In genomic region chr1:174204697-174205308, GRCh38 we compare ENCODE assay signal across 12 cellular contexts. TPM values are rescaled to one million over a fixed set of nuclear protein-coding genes. Genes with fewer than 3 reads are reported as not detected.
A peak's percentile ranks its signal among the peaks of the same experiment; 100 is the strongest.
DNase-seq lines count a peak whose midpoint lies in the region; ATAC-seq and TF ChIP-seq lines count a peak whose summit lies in the region.
"Had no signal": no experiment of that assay in that cellular context is flagged by ENCODE, and none has a peak within 500 bp of the region (broad histone marks: within the 10 kb centered on the region; RNA-seq: fewer than 3 reads in every experiment).

No MANE protein-coding gene starts in this region.

- H3K9me3 Mint-ChIP-seq in CD8-positive, alpha-beta T cell, result no peaks in the 10 kb centered on the region
- H3K9me3 Mint-ChIP-seq in central memory CD8-positive, alpha-beta T cell, result peaks cover 5% of the 10 kb centered on the region

- H3K79me2 ChIP-seq in OCI-LY3 (ENCODE audit: low read length), result peaks cover 86% of the 10 kb centered on the region

- peak overlapping the region; percentile 24; the same call in 1 of the 2 replicates for H3K9ac ChIP-seq in OCI-LY3 (ENCODE audit: low read length)

- no peaks in the 10 kb centered on the region for H3K36me3 Mint-ChIP-seq in CD8-positive, alpha-beta T cell
- H3K36me3 Mint-ChIP-seq in central memory CD8-positive, alpha-beta T cell (ENCODE audit: insufficient read depth), result peaks cover 9% of the 10 kb centered on the region

- peaks cover 29% of the 10 kb centered on the region for H3K4me1 ChIP-seq in CD8-positive, alpha-beta T cell (ENCODE audit: insufficient read depth, low read length)
- H3K4me1 ChIP-seq in OCI-LY3 (ENCODE audit: low read length), result peaks cover 40% of the 10 kb centered on the region
- no peaks in the 10 kb centered on the region for H3K4me1 ChIP-seq in breast epithelium

- no peaks in the 10 kb centered on the region for H3K27me3 ChIP-seq in CD8-positive, alpha-beta T cell (ENCODE audit: insufficient read depth, low read length)
- H3K27me3 ChIP-seq in OCI-LY3 (ENCODE audit: low read depth, low read length), result no peaks in the 10 kb centered on the region
- H3K27me3 ChIP-seq in breast epithelium, result no peaks in the 10 kb centered on the region
- H3K27me3 ChIP-seq: tibial nerve had no signal

- H3K4me1 Mint-ChIP-seq in CD8-positive, alpha-beta T cell (ENCODE audit: low read depth), result peaks cover 64% of the 10 kb centered on the region
- peaks cover 65% of the 10 kb centered on the region for H3K4me1 Mint-ChIP-seq in central memory CD8-positive, alpha-beta T cell

- no peak overlapping the region for H2AFZ ChIP-seq in OCI-LY3 (ENCODE audit: low read depth, low read length)

- no peak overlapping the region for H3K4me3 ChIP-seq in CD8-positive, alpha-beta T cell (ENCODE audit: low read depth, low read length)
- H3K4me3 ChIP-seq in OCI-LY3 (ENCODE audit: low read length) (peak overlapping the region; percentile 64), breast epithelium (no peak overlapping the region)
- H3K4me3 ChIP-seq: tibial nerve had no signal

- no peak for TF ChIP-seq CTCF in CD8-positive, alpha-beta T cell (IDR thresholded peaks at IDR 0.05)
- TF ChIP-seq CTCF in OCI-LY3 (IDR thresholded peaks at IDR 0.05; ENCODE audit: low read depth, low read length) (no peak), breast epithelium (IDR thresholded peaks at IDR 0.05) (no peak)

- H3K27ac Mint-ChIP-seq in CD8-positive, alpha-beta T cell, result peak overlapping the region; percentile 62
- H3K27ac Mint-ChIP-seq in central memory CD8-positive, alpha-beta T cell (ENCODE audit: low read depth), result peak overlapping the region; percentile 81

- DNase-seq in CD8-positive, alpha-beta T cell, result no peak
- no peak for DNase-seq in central memory CD8-positive, alpha-beta T cell (ENCODE audit: low spot score in 2 of 2)
- no peak for DNase-seq in activated gamma-delta T cell (lab: John Stamatoyannopoulos, UW)
- DNase-seq in medulla oblongata (ENCODE audit: extremely low spot score), result no peak
- DNase-seq in breast epithelium (ENCODE audit: low spot score in 2 of 2), result no peak
- DNase-seq: cerebellar nuclear complex; COR-L47; stimulated activated CD4-positive, alpha-beta T cell treated with anti-CD3 and anti-CD28 coated beads, Interleukin-1b, Interleukin-23, amount 100 ng/mL, for 48 hours had no signal

- H3K27me3 Mint-ChIP-seq in CD8-positive, alpha-beta T cell (ENCODE audit: low read depth), result no peaks in the 10 kb centered on the region
- H3K27me3 Mint-ChIP-seq in central memory CD8-positive, alpha-beta T cell, result no peaks in the 10 kb centered on the region

- peak; percentile 61 for ATAC-seq in CD8-positive, alpha-beta T cell
- peak; percentile 66 for ATAC-seq in GM19351 (IDR thresholded peaks at IDR 0.05; ENCODE audit: unreplicated experiment)
- peak; percentile 61 for ATAC-seq in central memory CD8-positive, alpha-beta T cell (replicated peaks; ENCODE audit: extremely low read depth, poor library complexity, severe bottlenecking)
- no peak for ATAC-seq in HG02571 (IDR thresholded peaks at IDR 0.05; ENCODE audit: unreplicated experiment)

- no peaks in the 10 kb centered on the region for H3K9me3 ChIP-seq in CD8-positive, alpha-beta T cell (ENCODE audit: low read length)
- peaks cover 11% of the 10 kb centered on the region; the same call in 1 of the 2 replicates for H3K9me3 ChIP-seq in OCI-LY3 (ENCODE audit: insufficient read depth, low read length)
- H3K9me3 ChIP-seq in breast epithelium, result no peaks in the 10 kb centered on the region

- CTCF ChIA-PET in CD8-positive, alpha-beta T cell (lab: Charles Lee), result interaction anchor here (1.0 kb wide), 1 partner anchor 15 kb away, joined by 3 read pairs; no protein-coding TSS in a partner anchor

- H3K4me3 Mint-ChIP-seq in CD8-positive, alpha-beta T cell, result peak overlapping the region; percentile 23
- peak overlapping the region; percentile 59 for H3K4me3 Mint-ChIP-seq in central memory CD8-positive, alpha-beta T cell

- no peaks in the 10 kb centered on the region for H3K36me3 ChIP-seq in CD8-positive, alpha-beta T cell (ENCODE audit: insufficient read depth, low read length)
- H3K36me3 ChIP-seq in OCI-LY3 (replicated peaks; ENCODE audit: low read depth, low read length) (peaks cover 62% of the 10 kb centered on the region), breast epithelium (no peaks in the 10 kb centered on the region)

- no peak overlapping the region for H3K27ac ChIP-seq in CD8-positive, alpha-beta T cell (ENCODE audit: low read depth, low read length)
- peak overlapping the region; percentile 79 for H3K27ac ChIP-seq in OCI-LY3 (ENCODE audit: low read length)
- H3K27ac ChIP-seq in breast epithelium, result no peak overlapping the region
- H3K27ac ChIP-seq: tibial nerve had no signal

- peak overlapping the region; percentile 54 for H3K4me2 ChIP-seq in OCI-LY3 (ENCODE audit: low read length)

- intact Hi-C loops in CD8-positive, alpha-beta T cell (cut with DNase I, micrococcal nuclease), result loop anchor here in 1 of 2 experiments (10.0 kb wide), 1 partner anchor 50 kb away; the partner anchor contains the start of gene RABGAP1L
- intact Hi-C loops in breast epithelium (cut with DNase I; ENCODE audit: low total_unique reads), result loop anchor here (5.0 kb wide), 1 partner anchor 352 kb away; no protein-coding TSS in a partner anchor

- POLR2A ChIA-PET in CD8-positive, alpha-beta T cell (lab: Charles Lee), result no interaction called here

- no peaks in the 10 kb centered on the region for H4K20me1 ChIP-seq in OCI-LY3 (ENCODE audit: insufficient read depth, low read length)

- no peak for TF ChIP-seq POLR2A in breast epithelium (IDR thresholded peaks at IDR 0.05)

RNA-seq across cellular contexts. Expression of gene RABGAP1L, which starts 45.5 kb away (rescaled TPM):
- 10 to 100 TPM; 60.7 to 65.1 TPM for total RNA-seq in CD8-positive, alpha-beta T cell
- total RNA-seq in breast epithelium, result 10 to 100 TPM; 41.3 to 83.7 (median 49.5) TPM
